In the genomic region with DNA sequence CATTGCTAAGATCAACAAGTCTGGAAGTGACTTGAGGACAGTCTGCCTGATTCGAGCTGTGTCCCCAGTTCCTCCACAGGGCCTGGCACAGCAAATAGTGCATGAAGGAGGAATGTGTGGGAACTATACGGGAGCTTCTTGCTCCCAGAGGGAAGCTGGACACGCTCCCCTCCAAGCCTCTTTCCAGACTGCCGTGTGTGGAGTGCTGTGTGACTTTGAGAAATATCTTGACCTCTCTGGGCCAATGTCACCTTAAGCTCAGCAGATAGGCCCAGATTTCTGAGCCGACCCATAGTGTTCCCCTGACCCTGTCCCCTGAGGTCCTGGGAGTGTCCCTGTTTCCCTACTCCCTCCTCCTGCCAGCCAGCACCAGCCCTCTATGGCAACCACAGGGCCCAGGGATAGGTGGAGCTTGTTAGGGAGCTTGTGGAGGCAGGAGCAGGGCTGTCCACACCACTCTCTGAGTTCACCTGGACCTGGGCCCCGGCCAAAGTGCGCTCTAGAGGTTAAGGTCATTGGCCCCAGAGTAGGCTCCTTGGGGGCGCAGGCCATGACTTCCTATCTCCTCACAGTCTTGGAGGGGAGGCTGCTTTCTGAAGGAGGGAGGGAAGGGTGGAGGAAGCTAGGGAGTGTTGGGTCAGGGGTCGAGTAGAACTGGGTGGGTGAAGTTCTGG, we compare ENCODE assay signal across 2 cellular contexts.
TF ChIP-seq lines count a peak whose summit lies in the region.

No MANE protein-coding gene starts in this region.

TF ChIP-seq in HepG2, 621 proteins besides CTCF, POLR2A, EP300 and RAD21:
- no peak for TF ChIP-seq ZNF101 (CRISPR knock-in tag; IDR thresholded peaks at IDR 0.05; ENCODE audit: borderline replicate concordance, low read depth)
- TF ChIP-seq ZNF768 (CRISPR knock-in tag; IDR thresholded peaks at IDR 0.05), result peak; percentile 95
- no peak for TF ChIP-seq GATA4 (IDR thresholded peaks at IDR 0.05; ENCODE audit: borderline replicate concordance, low read depth)

TF ChIP-seq in K562, 482 proteins besides CTCF, POLR2A, EP300 and RAD21:
- TF ChIP-seq ZNF583 (CRISPR knock-in tag; IDR thresholded peaks at IDR 0.05) (no peak), ZFP36 (IDR thresholded peaks at IDR 0.05; ENCODE audit: low read depth, low read length, partially characterized antibody) (peak; percentile 82), HIVEP1 (CRISPR knock-in tag; IDR thresholded peaks at IDR 0.05) (no peak), SMARCA5 (IDR thresholded peaks at IDR 0.05) (peak; percentile 78; the same call in 1 of the 2 replicates), ZNF184 (CRISPR knock-in tag; IDR thresholded peaks at IDR 0.05) (no peak), GTF2A2 (tag; IDR thresholded peaks at IDR 0.05) (no peak), ZNF232 (CRISPR knock-in tag; IDR thresholded peaks at IDR 0.05) (no peak), BCOR (IDR thresholded peaks at IDR 0.05) (peak; percentile 94), ADNP (tag; IDR thresholded peaks at IDR 0.05) (0 out of 2 replicates have a peak, but pooled peaks have one; percentile 46), CC2D1A (IDR thresholded peaks at IDR 0.05) (no peak), SNIP1 (IDR thresholded peaks at IDR 0.05; ENCODE audit: low read depth) (no peak), CREBBP (IDR thresholded peaks at IDR 0.05; ENCODE audit: low read depth, low read length) (no peak), RNF2 (IDR thresholded peaks at IDR 0.05) (no peak), TCF7L2 (IDR thresholded peaks at IDR 0.05; ENCODE audit: low read depth, low read length) (no peak), U2AF1 (optimal IDR thresholded peaks at IDR 0.05; ENCODE audit: low read depth, low read length) (no peak), POLR2H (tag; IDR thresholded peaks at IDR 0.05; ENCODE audit: low read depth) (no peak), SMARCC2 (IDR thresholded peaks at IDR 0.05; ENCODE audit: low read depth) (no peak), SRF (CRISPR knock-in tag; IDR thresholded peaks at IDR 0.05) (no peak), HSF4 (CRISPR knock-in tag; IDR thresholded peaks at IDR 0.05; ENCODE audit: borderline replicate concordance) (no peak), RBM25 (IDR thresholded peaks at IDR 0.05; ENCODE audit: low read depth, low read length, severe bottlenecking) (peak; percentile 92), KDM1A (IDR thresholded peaks at IDR 0.05) (peak; percentile 71 to 77), CCNT2 (IDR thresholded peaks at IDR 0.05; ENCODE audit: borderline replicate concordance, extremely low read depth, insufficient read length, low read depth, low read length) (no peak), RCOR1 (IDR thresholded peaks at IDR 0.05; ENCODE audit: borderline replicate concordance in 1 of 2, low read depth in 2 of 2, low read length in 2 of 2) (0 out of 4 replicates have a peak, but pooled peaks of 1 of the 2 experiments have one; percentile 15), PTBP1 (IDR thresholded peaks at IDR 0.05; ENCODE audit: low read depth, low read length) (0 out of 2 replicates have a peak, but pooled peaks have one; percentile 41), MYC (IDR thresholded peaks at IDR 0.05; ENCODE audit: low read depth, low read length) (no peak), MYC (CRISPR knock-in tag; IDR thresholded peaks at IDR 0.05; ENCODE audit: borderline replicate concordance, low read depth) (no peak), GTF2E2 (tag; IDR thresholded peaks at IDR 0.05) (no peak), SPI1 (IDR thresholded peaks at IDR 0.05; ENCODE audit: borderline replicate concordance, low read depth, low read length) (no peak), NFIX (CRISPR knock-in tag; IDR thresholded peaks at IDR 0.05; ENCODE audit: low read depth) (no peak), KAT7 (CRISPR knock-in tag; IDR thresholded peaks at IDR 0.05; ENCODE audit: borderline replicate concordance) (no peak), HDAC2 (IDR thresholded peaks at IDR 0.05) (0 out of 2 replicates have a peak, but pooled peaks have one; percentile 51), RBM39 (optimal IDR thresholded peaks at IDR 0.05; ENCODE audit: low read depth, low read length) (no peak), HDGF (IDR thresholded peaks at IDR 0.05) (no peak), TCF7 (IDR thresholded peaks at IDR 0.05; ENCODE audit: borderline replicate concordance) (no peak), TAF7 (tag; IDR thresholded peaks at IDR 0.05) (no peak), ZNF316 (IDR thresholded peaks at IDR 0.05) (no peak), MAFK (IDR thresholded peaks at IDR 0.05; ENCODE audit: low read length) (no peak), ZNF140 (CRISPR knock-in tag; IDR thresholded peaks at IDR 0.05) (no peak)
- TF ChIP-seq, protein P1, sequence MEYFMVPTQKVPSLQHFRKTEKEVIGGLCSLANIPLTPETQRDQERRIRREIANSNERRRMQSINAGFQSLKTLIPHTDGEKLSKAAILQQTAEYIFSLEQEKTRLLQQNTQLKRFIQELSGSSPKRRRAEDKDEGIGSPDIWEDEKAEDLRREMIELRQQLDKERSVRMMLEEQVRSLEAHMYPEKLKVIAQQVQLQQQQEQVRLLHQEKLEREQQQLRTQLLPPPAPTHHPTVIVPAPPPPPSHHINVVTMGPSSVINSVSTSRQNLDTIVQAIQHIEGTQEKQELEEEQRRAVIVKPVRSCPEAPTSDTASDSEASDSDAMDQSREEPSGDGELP (CRISPR knock-in tag; IDR thresholded peaks at IDR 0.05; ENCODE audit: borderline replicate concordance), result no peak
- TF ChIP-seq, protein P2, sequence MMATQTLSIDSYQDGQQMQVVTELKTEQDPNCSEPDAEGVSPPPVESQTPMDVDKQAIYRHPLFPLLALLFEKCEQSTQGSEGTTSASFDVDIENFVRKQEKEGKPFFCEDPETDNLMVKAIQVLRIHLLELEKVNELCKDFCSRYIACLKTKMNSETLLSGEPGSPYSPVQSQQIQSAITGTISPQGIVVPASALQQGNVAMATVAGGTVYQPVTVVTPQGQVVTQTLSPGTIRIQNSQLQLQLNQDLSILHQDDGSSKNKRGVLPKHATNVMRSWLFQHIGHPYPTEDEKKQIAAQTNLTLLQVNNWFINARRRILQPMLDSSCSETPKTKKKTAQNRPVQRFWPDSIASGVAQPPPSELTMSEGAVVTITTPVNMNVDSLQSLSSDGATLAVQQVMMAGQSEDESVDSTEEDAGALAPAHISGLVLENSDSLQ (IDR thresholded peaks at IDR 0.05), result no peak
- TF ChIP-seq, protein P3, sequence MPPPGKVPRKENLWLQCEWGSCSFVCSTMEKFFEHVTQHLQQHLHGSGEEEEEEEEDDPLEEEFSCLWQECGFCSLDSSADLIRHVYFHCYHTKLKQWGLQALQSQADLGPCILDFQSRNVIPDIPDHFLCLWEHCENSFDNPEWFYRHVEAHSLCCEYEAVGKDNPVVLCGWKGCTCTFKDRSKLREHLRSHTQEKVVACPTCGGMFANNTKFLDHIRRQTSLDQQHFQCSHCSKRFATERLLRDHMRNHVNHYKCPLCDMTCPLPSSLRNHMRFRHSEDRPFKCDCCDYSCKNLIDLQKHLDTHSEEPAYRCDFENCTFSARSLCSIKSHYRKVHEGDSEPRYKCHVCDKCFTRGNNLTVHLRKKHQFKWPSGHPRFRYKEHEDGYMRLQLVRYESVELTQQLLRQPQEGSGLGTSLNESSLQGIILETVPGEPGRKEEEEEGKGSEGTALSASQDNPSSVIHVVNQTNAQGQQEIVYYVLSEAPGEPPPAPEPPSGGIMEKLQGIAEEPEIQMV (tag; conservative IDR thresholded peaks at IDR 0.05; ENCODE audit: low read depth), result no peak
